In genomic region chr14:50002926-50003212, GRCh38 we compare ENCODE assay signal across 8 cellular contexts.
DNase-seq lines count a peak whose midpoint lies in the region; ATAC-seq and TF ChIP-seq lines count a peak whose summit lies in the region.

No MANE protein-coding gene starts in this region.

- H3K79me2 ChIP-seq in mammary epithelial cell (ENCODE audit: insufficient read depth, low read length), result no peaks in the 10 kb centered on the region

- peak overlapping the region; percentile 89 for H3K27ac Mint-ChIP-seq in mesothelial cell of epicardium

- no peaks in the 10 kb centered on the region for H3K36me3 Mint-ChIP-seq in mesothelial cell of epicardium

- H3K4me1 ChIP-seq in right atrium auricular region, result peaks cover 0 to 53% of the 10 kb centered on the region in 2 donors
- peaks cover 68% of the 10 kb centered on the region for H3K4me1 ChIP-seq in mammary epithelial cell (ENCODE audit: insufficient read depth, low read length)
- H3K4me1 ChIP-seq in vagina, result peaks cover 63% of the 10 kb centered on the region

- 15% methylated on average over 7 of the region's 7 CpGs for WGBS in mammary epithelial cell (ENCODE audit: low coverage, missing lambda C conversion rate)

- DNase-seq in right atrium auricular region (ENCODE audit: low spot score) (no peak), Right ventricle myocardium superior (no peak), mammary epithelial cell (no peak), mesothelial cell of epicardium (ENCODE audit: low spot score in 2 of 2, unreplicated experiment in 2 of 2) (no peak), vagina (ENCODE audit: extremely low spot score in 2 of 2) (no peak), EL (no peak), NCI-H748 treated with DMSO at 0.1 percent for 48 hours (lab: John Stamatoyannopoulos, UW) (no peak), ecto neural progenitor cell (ENCODE audit: low spot score) (no peak)

- H3K9me3 ChIP-seq in right atrium auricular region (no peaks in the 10 kb centered on the region), mammary epithelial cell (replicated peaks; ENCODE audit: insufficient read depth, low read length) (no peaks in the 10 kb centered on the region), vagina (no peaks in the 10 kb centered on the region)

- no peaks in the 10 kb centered on the region for H3K27me3 ChIP-seq in right atrium auricular region
- H3K27me3 ChIP-seq in mammary epithelial cell (ENCODE audit: insufficient read depth, low read length), result no peaks in the 10 kb centered on the region
- H3K27me3 ChIP-seq in vagina, result no peaks in the 10 kb centered on the region

- no peak for ATAC-seq in Right ventricle myocardium superior (ENCODE audit: poor library complexity)

- peak overlapping the region; percentile 41 for H2AFZ ChIP-seq in mammary epithelial cell (ENCODE audit: low read depth, low read length)

- in situ Hi-C loops in mammary epithelial cell (cut with MboI; ENCODE audit: low sequenced_read_pairs in 2 of 2), result loop anchor here (5.0 to 10.0 kb wide), 4 partner anchors 34 to 111 kb away; partner anchors contain the start of gene ARF6 (in 2 of the 2)

- peaks cover 56% of the 10 kb centered on the region for H3K4me1 Mint-ChIP-seq in mesothelial cell of epicardium

- no peak for TF ChIP-seq CTCF in right atrium auricular region (IDR thresholded peaks at IDR 0.05)
- no peak for TF ChIP-seq CTCF in mammary epithelial cell (conservative IDR thresholded peaks at IDR 0.05 in 1 of 2, IDR thresholded peaks at IDR 0.05 in 1 of 2; ENCODE audit: extremely low read depth in 1 of 2, insufficient read depth in 1 of 2, low read depth in 1 of 2, low read length in 2 of 2)
- no peak for TF ChIP-seq CTCF in mesothelial cell of epicardium (IDR thresholded peaks at IDR 0.05; ENCODE audit: unreplicated experiment)
- TF ChIP-seq CTCF in vagina (IDR thresholded peaks at IDR 0.05), result no peak

- dilution Hi-C loops in mammary epithelial cell (cut with HindIII; ENCODE audit: low sequenced_read_pairs), result loop anchor here (5.0 kb wide), 3 partner anchors 41 to 99 kb away; no protein-coding TSS in a partner anchor

- intact Hi-C loops in Right ventricle myocardium superior (cut with DNase I) (loop anchor here (5.0 kb wide), 1 partner anchor 111 kb away; the partner anchor contains the start of gene ARF6), mammary epithelial cell (cut with micrococcal nuclease) (loop anchor here (1.0 kb wide), 1 partner anchor 138 kb away; no protein-coding TSS in a partner anchor), vagina (cut with DNase I) (loop anchor here (5.0 kb wide), 1 partner anchor 111 kb away; the partner anchor contains the start of gene ARF6)

- H3K27me3 Mint-ChIP-seq in mesothelial cell of epicardium (ENCODE audit: low read depth), result no peaks in the 10 kb centered on the region

- no TSS peak for BruUV-seq in mammary epithelial cell (replicated peaks; lab: Mats Ljungman, UMichigan)

- H3K36me3 ChIP-seq in right atrium auricular region (no peaks in the 10 kb centered on the region), mammary epithelial cell (ENCODE audit: insufficient read depth, low read length) (no peaks in the 10 kb centered on the region), vagina (no peaks in the 10 kb centered on the region)

- H3K4me2 ChIP-seq in mammary epithelial cell (ENCODE audit: insufficient read depth, low read depth, low read length), result peak overlapping the region; percentile 90

- peak overlapping the region; percentile 75 for H3K4me3 Mint-ChIP-seq in mesothelial cell of epicardium

- CTCF ChIA-PET in mammary epithelial cell (lab: Charles Lee; ENCODE audit: low non-redundant PET), result no interaction called here

- peak overlapping the region; percentile 35 to 62 for H3K4me3 ChIP-seq in right atrium auricular region
- peak overlapping the region in 2 of 3 experiments; percentile 20 to 46 for H3K4me3 ChIP-seq in mammary epithelial cell (replicated peaks in 1 of 3; ENCODE audit: insufficient read depth in 1 of 3, low read depth in 2 of 3, low read length in 3 of 3)
- H3K4me3 ChIP-seq in vagina, result peak overlapping the region; percentile 44 to 66

- TF ChIP-seq POLR2A in vagina (IDR thresholded peaks at IDR 0.05), result no peak

- no peaks in the 10 kb centered on the region for H3K9me3 Mint-ChIP-seq in mesothelial cell of epicardium

- H3K9ac ChIP-seq in mammary epithelial cell (ENCODE audit: insufficient read depth, low read length), result peak overlapping the region; percentile 78

- H3K27ac ChIP-seq in right atrium auricular region (peak overlapping the region; percentile 73 to 83), mammary epithelial cell (ENCODE audit: insufficient read depth, low read depth, low read length) (peak overlapping the region; percentile 97), vagina (peak overlapping the region; percentile 92)

- no peaks in the 10 kb centered on the region for H4K20me1 ChIP-seq in mammary epithelial cell (ENCODE audit: insufficient read depth, low read length)
